Comparison of ENCODE assay signal across 8 cellular contexts in genomic region chr14:24160499-24160849, GRCh38. TPM values are rescaled to one million over a fixed set of nuclear protein-coding genes. Genes with fewer than 3 reads are reported as not detected.
DNase-seq lines count a peak whose midpoint lies in the region; ATAC-seq, FAIRE-seq and TF ChIP-seq lines count a peak whose summit lies in the region.

No MANE protein-coding gene starts in this region.

- no peak overlapping the region for H3K4me2 ChIP-seq in mammary epithelial cell (ENCODE audit: insufficient read depth, low read depth, low read length)
- peak overlapping the region; percentile 9 for H3K4me2 ChIP-seq in GM12878 (ENCODE audit: control insufficient read depth, insufficient read depth)

- no peak for TF ChIP-seq CTCF in MCF 10A (IDR thresholded peaks at IDR 0.05; ENCODE audit: unreplicated experiment)
- no peak for TF ChIP-seq CTCF in mammary epithelial cell (conservative IDR thresholded peaks at IDR 0.05 in 1 of 2, IDR thresholded peaks at IDR 0.05 in 1 of 2; ENCODE audit: extremely low read depth in 1 of 2, insufficient read depth in 1 of 2, low read depth in 1 of 2, low read length in 2 of 2)
- TF ChIP-seq CTCF in GM12878 (IDR thresholded peaks at IDR 0.05 in 2 of 3, conservative IDR thresholded peaks at IDR 0.05 in 1 of 3; ENCODE audit: control insufficient read depth in 2 of 3, extremely low read depth in 1 of 3, insufficient read depth in 1 of 3, low read depth in 3 of 3, low read length in 3 of 3), result no peak
- no peak for TF ChIP-seq CTCF in vagina (IDR thresholded peaks at IDR 0.05)

- H3K4me3 ChIP-seq in mammary epithelial cell (replicated peaks in 1 of 3; ENCODE audit: insufficient read depth in 1 of 3, low read depth in 2 of 3, low read length in 3 of 3), result no peak overlapping the region
- no peak overlapping the region for H3K4me3 ChIP-seq in GM12878
- no peak overlapping the region for H3K4me3 ChIP-seq in muscle layer of colon (ENCODE audit: low read depth in 1 of 2, low read length in 2 of 2)
- peak overlapping the region in 1 of 2 donors; percentile 58 for H3K4me3 ChIP-seq in vagina

- H4K20me1 ChIP-seq in mammary epithelial cell (ENCODE audit: insufficient read depth, low read length) (no peaks in the 10 kb centered on the region), GM12878 (ENCODE audit: control insufficient read depth, insufficient read depth) (no peaks in the 10 kb centered on the region)

- peaks cover 75% of the 10 kb centered on the region for H3K36me3 Mint-ChIP-seq in MCF 10A (ENCODE audit: insufficient read depth, unreplicated experiment)

- no peak overlapping the region for H2AFZ ChIP-seq in mammary epithelial cell (ENCODE audit: low read depth, low read length)
- no peak overlapping the region; the same call in 1 of the 2 replicates for H2AFZ ChIP-seq in GM12878 (ENCODE audit: control insufficient read depth, low read depth, low read length)

- peak overlapping the region; percentile 88 for H3K4me3 Mint-ChIP-seq in MCF 10A (ENCODE audit: unreplicated experiment)

- BruUV-seq in MCF 10A (replicated peaks; lab: Mats Ljungman, UMichigan), result no TSS peak
- BruUV-seq in mammary epithelial cell (replicated peaks; lab: Mats Ljungman, UMichigan), result no TSS peak
- BruUV-seq in GM12878 (replicated peaks; lab: Mats Ljungman, UMichigan), result TSS peak; percentile 89

- no peak overlapping the region for H3K9ac ChIP-seq in mammary epithelial cell (ENCODE audit: insufficient read depth, low read length)
- peak overlapping the region; percentile 83 for H3K9ac ChIP-seq in GM12878 (ENCODE audit: control insufficient read depth, insufficient read depth, low read length)
- H3K9ac ChIP-seq in muscle layer of colon (ENCODE audit: low read length), result peak overlapping the region; percentile 91

- H3K79me2 ChIP-seq in mammary epithelial cell (ENCODE audit: insufficient read depth, low read length) (peaks cover 7% of the 10 kb centered on the region), GM12878 (ENCODE audit: control insufficient read depth, insufficient read depth, low read length) (peaks cover 43% of the 10 kb centered on the region)

- CTCF ChIA-PET in MCF 10A (lab: Yijun Ruan, JAX) (interaction anchor here (0.7 to 6.8 kb wide), 30 partner anchors 9 to 160 kb away, joined by 3 to 141 read pairs (median 4); partner anchors contain the start of genes CHMP4A, CIDEB, DCAF11 and IPO4), mammary epithelial cell (lab: Charles Lee; ENCODE audit: low non-redundant PET) (interaction anchor here (0.6 to 0.7 kb wide), 3 partner anchors 44 to 67 kb away, joined by 3 to 5 read pairs (median 5); partner anchors contain the start of gene PCK2), GM12878 (lab: Yijun Ruan, JAX) (interaction anchor here (0.8 to 4.2 kb wide), 32 partner anchors 10 to 529 kb away, joined by 3 to 63 read pairs (median 6); partner anchors contain the start of genes CARMIL3, CHMP4A, CIDEB and DCAF11)

- no peak overlapping the region for H3K27ac Mint-ChIP-seq in MCF 10A (ENCODE audit: low read depth, unreplicated experiment)

- RAD21 ChIA-PET in GM12878 (lab: Charles Lee; ENCODE audit: unreplicated experiment), result interaction anchor here (0.8 to 4.5 kb wide), 23 partner anchors 10 to 148 kb away, joined by 3 to 60 read pairs (median 11); partner anchors contain the start of genes CHMP4A, CIDEB, DCAF11 and EMC9

- H3K27ac ChIP-seq in mammary epithelial cell (ENCODE audit: insufficient read depth, low read depth, low read length), result no peak overlapping the region
- peak overlapping the region; percentile 96 for H3K27ac ChIP-seq in GM12878 (ENCODE audit: control insufficient read depth, insufficient read depth)
- peak overlapping the region; percentile 94 for H3K27ac ChIP-seq in muscle layer of colon (ENCODE audit: low read depth, low read length)
- peak overlapping the region; percentile 95 for H3K27ac ChIP-seq in vagina

- POLR2A ChIA-PET in MCF 10A (lab: Yijun Ruan, JAX), result interaction anchor here (0.7 to 3.7 kb wide), 8 partner anchors 9 to 73 kb away, joined by 3 to 30 read pairs (median 10); partner anchors contain the start of genes DCAF11, EMC9, GMPR2 and IPO4
- POLR2A ChIA-PET in GM12878 (lab: Charles Lee), result interaction anchor here (1.0 to 4.8 kb wide), 19 partner anchors 10 to 139 kb away, joined by 4 to 99 read pairs (median 14); partner anchors contain the start of genes CHMP4A, DCAF11, DHRS1 and EMC9

- peaks cover 16% of the 10 kb centered on the region for H3K36me3 ChIP-seq in mammary epithelial cell (ENCODE audit: insufficient read depth, low read length)
- peaks cover 39 to 47% of the 10 kb centered on the region in 2 experiments for H3K36me3 ChIP-seq in GM12878 (ENCODE audit: control insufficient read depth in 2 of 2, insufficient read depth in 2 of 2, low read length in 1 of 2)
- H3K36me3 ChIP-seq in muscle layer of colon (ENCODE audit: insufficient read depth, low read length), result peaks cover 65% of the 10 kb centered on the region
- H3K36me3 ChIP-seq in vagina, result peaks cover 0 to 59% of the 10 kb centered on the region in 2 donors

- TF ChIP-seq POLR2A in GM12878 (IDR thresholded peaks at IDR 0.05; ENCODE audit: low read depth, low read length) (no peak), vagina (IDR thresholded peaks at IDR 0.05) (no peak)

- SMC1A ChIA-PET in GM12878 (lab: Charles Lee; ENCODE audit: uncharacterized antibody, unreplicated experiment), result interaction anchor here (0.7 to 4.9 kb wide), 21 partner anchors 9 to 147 kb away, joined by 3 to 54 read pairs (median 9); partner anchors contain the start of genes CIDEB, DCAF11, DHRS1 and EMC9

- H3K27me3 ChIP-seq in mammary epithelial cell (ENCODE audit: insufficient read depth, low read length) (no peaks in the 10 kb centered on the region), GM12878 (replicated peaks in 1 of 2; ENCODE audit: control insufficient read depth in 2 of 2, insufficient read depth in 2 of 2, low read length in 1 of 2) (no peaks in the 10 kb centered on the region), muscle layer of colon (ENCODE audit: control insufficient read depth in 1 of 2, insufficient read depth in 2 of 2, low read length in 2 of 2) (no peaks in the 10 kb centered on the region), vagina (no peaks in the 10 kb centered on the region)

- intact Hi-C loops in MCF 10A (cut with micrococcal nuclease) (loop anchor here (2.0 to 5.0 kb wide), 3 partner anchors 14 to 146 kb away; partner anchors contain the start of genes PCK2, PSME2 and RNF31), mammary epithelial cell (cut with micrococcal nuclease) (loop anchor here (2.0 kb wide), 1 partner anchor 14 kb away; the partner anchor contains the start of genes PSME2 and RNF31), GM12878 (cut with micrococcal nuclease; ENCODE audit: unreplicated experiment) (loop anchor here (1.0 kb wide), 1 partner anchor 53 kb away; the partner anchor contains the start of gene CHMP4A), vagina (cut with DNase I) (no loop called here)

- in situ Hi-C loops in mammary epithelial cell (cut with MboI; ENCODE audit: low sequenced_read_pairs in 2 of 2), result loop anchor here in 1 of 2 donors (5.0 kb wide), 1 partner anchor 148 kb away; no protein-coding TSS in a partner anchor
- in situ Hi-C loops in GM12878 (cut with MboI), result no loop called here

- peaks cover 9% of the 10 kb centered on the region for H3K4me1 ChIP-seq in mammary epithelial cell (ENCODE audit: insufficient read depth, low read length)
- H3K4me1 ChIP-seq in GM12878 (ENCODE audit: control insufficient read depth, insufficient read depth, low read length), result peaks cover 37% of the 10 kb centered on the region
- H3K4me1 ChIP-seq in muscle layer of colon (ENCODE audit: insufficient read depth, low read length), result peaks cover 26% of the 10 kb centered on the region
- H3K4me1 ChIP-seq in vagina, result peaks cover 38% of the 10 kb centered on the region

- no peak for DNase-seq in MCF 10A (ENCODE audit: unreplicated experiment)
- no peak for DNase-seq in mammary epithelial cell
- no peak for DNase-seq in GM12878 (ENCODE audit: low read depth, low spot score)
- no peak for DNase-seq in vagina (ENCODE audit: extremely low spot score in 2 of 2)
- no peak for DNase-seq in RPMI8226
- DNase-seq in iPS-NIHi11 (ENCODE audit: low spot score), result no peak

- FAIRE-seq in GM12878 (lab: Jason Lieb, UNC), result no peak

- ATAC-seq in GM12878, result no peak
- no peak for ATAC-seq in GM21786 (IDR thresholded peaks at IDR 0.05; ENCODE audit: unreplicated experiment)

- H3K9me3 ChIP-seq in mammary epithelial cell (replicated peaks; ENCODE audit: insufficient read depth, low read length) (no peaks in the 10 kb centered on the region), GM12878 (replicated peaks; ENCODE audit: control insufficient read depth, insufficient read depth, low read length) (no peaks in the 10 kb centered on the region), muscle layer of colon (ENCODE audit: low read length) (no peaks in the 10 kb centered on the region), vagina (no peaks in the 10 kb centered on the region)

- 97% methylated on average over 3 of the region's 4 CpGs for WGBS in mammary epithelial cell (ENCODE audit: low coverage, missing lambda C conversion rate)
- 84% methylated on average over 4 of the region's 4 CpGs for WGBS in GM12878 (ENCODE audit: insufficient coverage, insufficient replicate concordance, low lambda C conversion rate, missing lambda C conversion rate)

- dilution Hi-C loops in mammary epithelial cell (cut with HindIII; ENCODE audit: low sequenced_read_pairs), result no loop called here

- no peak for TF ChIP-seq EP300 in GM12878 (IDR thresholded peaks at IDR 0.05; ENCODE audit: borderline replicate concordance in 1 of 2, control insufficient read depth in 1 of 2, low read depth in 2 of 2, low read length in 2 of 2)

- no peaks in the 10 kb centered on the region for H3K9me3 Mint-ChIP-seq in MCF 10A (ENCODE audit: unreplicated experiment)

- H3K4me1 Mint-ChIP-seq in MCF 10A (ENCODE audit: insufficient read depth, unreplicated experiment), result peaks cover 11% of the 10 kb centered on the region

- TF ChIP-seq RAD21 in GM12878 (IDR thresholded peaks at IDR 0.05; ENCODE audit: insufficient read depth, low read depth, low read length), result no peak

- no peaks in the 10 kb centered on the region for H3K27me3 Mint-ChIP-seq in MCF 10A (ENCODE audit: insufficient read depth, unreplicated experiment)

RNA-seq across cellular contexts. Expression of gene IRF9, which starts 0.6 kb away (rescaled TPM):
- 13.6 and 23.8 TPM in 2 replicates for total RNA-seq in MCF 10A (2022)
- total RNA-seq in mammary epithelial cell, result 10 to 100 TPM; 43.0 to 45.7 TPM
- polyA plus RNA-seq in mammary epithelial cell, result 17.9 TPM
- 43.8 TPM for polyA minus RNA-seq in mammary epithelial cell
- total RNA-seq in GM12878 (2013; cell fraction: nucleolus; rRNA removed), result 255 and 261 TPM in 2 replicates
- total RNA-seq in GM12878 (2014; rRNA removed), result 141 and 151 TPM in 2 replicates
- total RNA-seq in GM12878 (2014; rRNA removed; fragmentation: Illumina TruSeq; extraction: Trizol), result 121 and 124 TPM in 2 replicates
- total RNA-seq in GM12878 (2021), result 146 and 161 TPM in 2 replicates
- polyA plus RNA-seq in GM12878 (2011; ENCODE audit: low read depth), result 154 TPM
- 210 and 234 TPM in 2 replicates for polyA plus RNA-seq in GM12878 (2011; rRNA removed)
- 205 and 219 TPM in 2 replicates for polyA plus RNA-seq in GM12878 (2011; cell fraction: cytosol; rRNA removed)
- polyA plus RNA-seq in GM12878 (2011; cell fraction: nucleus; rRNA removed), result 650 and 948 TPM in 2 replicates
- polyA plus RNA-seq in GM12878 (2012), result 168 and 212 TPM in 2 replicates
- 140 and 192 TPM in 2 replicates for polyA plus RNA-seq in GM12878 (2014; fragmentation: Illumina TruSeq; extraction: Trizol)
- polyA plus RNA-seq in GM12878 (2014; fragmentation: Nextera tagmentation; extraction: Ambion mirVana), result 10 to 100 TPM; 47.6 to 58.7 TPM
- 184 and 187 TPM in 2 replicates for polyA plus RNA-seq in GM12878 (2014; rRNA removed)
- 100 to 1,000 TPM; 172 to 180 TPM for polyA plus RNA-seq in GM12878 (2016; fragmentation: Nextera tagmentation; extraction: Ambion mirVana)
- polyA minus RNA-seq in GM12878 (2011; rRNA and poly(A)+ RNA removed), result 228 and 269 TPM in 2 replicates
- 74.4 and 101 TPM in 2 replicates for polyA minus RNA-seq in GM12878 (2011; cell fraction: cytosol; rRNA and poly(A)+ RNA removed)
- polyA minus RNA-seq in GM12878 (2011; cell fraction: nucleus; rRNA and poly(A)+ RNA removed), result 134 and 217 TPM in 2 replicates
- total RNA-seq in vagina, result 55.0 TPM

RNA-seq across cellular contexts. Expression of gene REC8, which starts 11.4 kb away (rescaled TPM):
- total RNA-seq in MCF 10A (2022), result 6.1 and 12.1 TPM in 2 replicates
- total RNA-seq in mammary epithelial cell, result 10 to 100 TPM in 1 of 2 donors, 1 to 10 TPM in 1; 2.7 to 15.0 TPM
- polyA plus RNA-seq in mammary epithelial cell, result 1.9 TPM
- 6.5 TPM for polyA minus RNA-seq in mammary epithelial cell
- 37.9 and 43.0 TPM in 2 replicates for total RNA-seq in GM12878 (2013; cell fraction: nucleolus; rRNA removed)
- 24.8 and 28.0 TPM in 2 replicates for total RNA-seq in GM12878 (2014; rRNA removed)
- 12.3 and 13.1 TPM in 2 replicates for total RNA-seq in GM12878 (2014; rRNA removed; fragmentation: Illumina TruSeq; extraction: Trizol)
- total RNA-seq in GM12878 (2021), result 68.3 and 76.9 TPM in 2 replicates
- 62.4 TPM for polyA plus RNA-seq in GM12878 (2011; ENCODE audit: low read depth)
- polyA plus RNA-seq in GM12878 (2011; rRNA removed), result 7.6 and 11.2 TPM in 2 replicates
- 7.0 and 7.3 TPM in 2 replicates for polyA plus RNA-seq in GM12878 (2011; cell fraction: cytosol; rRNA removed)
- 129 and 145 TPM in 2 replicates for polyA plus RNA-seq in GM12878 (2011; cell fraction: nucleus; rRNA removed)
- polyA plus RNA-seq in GM12878 (2012), result 45.5 and 78.2 TPM in 2 replicates
- polyA plus RNA-seq in GM12878 (2014; fragmentation: Illumina TruSeq; extraction: Trizol), result 19.7 and 30.3 TPM in 2 replicates
- 1 to 10 TPM; 4.2 to 9.6 TPM for polyA plus RNA-seq in GM12878 (2014; fragmentation: Nextera tagmentation; extraction: Ambion mirVana)
- 53.1 and 62.7 TPM in 2 replicates for polyA plus RNA-seq in GM12878 (2014; rRNA removed)
- polyA plus RNA-seq in GM12878 (2016; fragmentation: Nextera tagmentation; extraction: Ambion mirVana), result 10 to 100 TPM; 50.3 to 50.5 TPM
- 4.3 and 9.2 TPM in 2 replicates for polyA minus RNA-seq in GM12878 (2011; rRNA and poly(A)+ RNA removed)
- 1.7 and 10.0 TPM in 2 replicates for polyA minus RNA-seq in GM12878 (2011; cell fraction: cytosol; rRNA and poly(A)+ RNA removed)
- polyA minus RNA-seq in GM12878 (2011; cell fraction: nucleus; rRNA and poly(A)+ RNA removed), result 21.2 and 29.4 TPM in 2 replicates
- 5.9 TPM for total RNA-seq in vagina

RNA-seq across cellular contexts. Expression of gene RNF31, which starts 13.2 kb away (rescaled TPM):
- total RNA-seq in MCF 10A (2022) (62.2 and 67.4 TPM in 2 replicates), mammary epithelial cell (10 to 100 TPM; 35.3 to 52.1 TPM), GM12878 (2014; rRNA removed) (69.5 and 73.5 TPM in 2 replicates), GM12878 (2014; rRNA removed; fragmentation: Illumina TruSeq; extraction: Trizol) (27.2 and 29.6 TPM in 2 replicates), GM12878 (2021) (87.0 and 92.7 TPM in 2 replicates), vagina (87.9 TPM)
- polyA plus RNA-seq in mammary epithelial cell (14.4 TPM), GM12878 (2011; rRNA removed) (12.3 and 20.8 TPM in 2 replicates), GM12878 (2014; fragmentation: Illumina TruSeq; extraction: Trizol) (29.8 and 47.1 TPM in 2 replicates), GM12878 (2014; fragmentation: Nextera tagmentation; extraction: Ambion mirVana) (10 to 100 TPM in 1 of 2 experiments, 1 to 10 TPM in 1; 8.5 to 19.0 TPM), GM12878 (2014; rRNA removed) (61.8 and 66.7 TPM in 2 replicates), GM12878 (2016; fragmentation: Nextera tagmentation; extraction: Ambion mirVana) (10 to 100 TPM; 56.9 to 72.7 TPM)
- 189 TPM for polyA minus RNA-seq in mammary epithelial cell
- 123 and 142 TPM in 2 replicates for total RNA-seq in GM12878 (2013; cell fraction: nucleolus; rRNA removed)
- polyA plus RNA-seq in GM12878 (2011; ENCODE audit: low read depth), result 31.8 TPM
- polyA plus RNA-seq in GM12878 (2011; cell fraction: cytosol; rRNA removed), result 23.5 and 29.2 TPM in 2 replicates
- 104 and 183 TPM in 2 replicates for polyA plus RNA-seq in GM12878 (2011; cell fraction: nucleus; rRNA removed)
- polyA plus RNA-seq in GM12878 (2012), result 52.3 and 84.3 TPM in 2 replicates
- polyA minus RNA-seq in GM12878 (2011; rRNA and poly(A)+ RNA removed), result 52.4 and 72.1 TPM in 2 replicates
- 15.9 and 20.8 TPM in 2 replicates for polyA minus RNA-seq in GM12878 (2011; cell fraction: cytosol; rRNA and poly(A)+ RNA removed)
- polyA minus RNA-seq in GM12878 (2011; cell fraction: nucleus; rRNA and poly(A)+ RNA removed), result 63.3 and 133 TPM in 2 replicates

RNA-seq across cellular contexts. Expression of gene PSME2, which starts 14.1 kb away (rescaled TPM):
- 134 and 135 TPM in 2 replicates for total RNA-seq in MCF 10A (2022)
- 10 to 100 TPM; 33.7 to 96.3 TPM for total RNA-seq in mammary epithelial cell
- 99.2 TPM for polyA plus RNA-seq in mammary epithelial cell
- polyA minus RNA-seq in mammary epithelial cell, result 61.9 TPM
- 107 and 115 TPM in 2 replicates for total RNA-seq in GM12878 (2013; cell fraction: nucleolus; rRNA removed)
- total RNA-seq in GM12878 (2014; rRNA removed), result 861 and 965 TPM in 2 replicates
- total RNA-seq in GM12878 (2014; rRNA removed; fragmentation: Illumina TruSeq; extraction: Trizol), result 713 and 731 TPM in 2 replicates
- 554 and 559 TPM in 2 replicates for total RNA-seq in GM12878 (2021)
- polyA plus RNA-seq in GM12878 (2011; ENCODE audit: low read depth), result 477 TPM
- polyA plus RNA-seq in GM12878 (2011; rRNA removed), result 409 and 510 TPM in 2 replicates
- 329 and 453 TPM in 2 replicates for polyA plus RNA-seq in GM12878 (2011; cell fraction: cytosol; rRNA removed)
- 907 and 945 TPM in 2 replicates for polyA plus RNA-seq in GM12878 (2011; cell fraction: nucleus; rRNA removed)
- polyA plus RNA-seq in GM12878 (2012), result 335 and 418 TPM in 2 replicates
- polyA plus RNA-seq in GM12878 (2014; fragmentation: Illumina TruSeq; extraction: Trizol), result 828 and 873 TPM in 2 replicates
- 1,000 to 10,000 TPM; 3,045 to 3,542 TPM for polyA plus RNA-seq in GM12878 (2014; fragmentation: Nextera tagmentation; extraction: Ambion mirVana)
- 862 and 900 TPM in 2 replicates for polyA plus RNA-seq in GM12878 (2014; rRNA removed)
- 1,000 to 10,000 TPM; 1,453 to 1,543 TPM for polyA plus RNA-seq in GM12878 (2016; fragmentation: Nextera tagmentation; extraction: Ambion mirVana)
- polyA minus RNA-seq in GM12878 (2011; rRNA and poly(A)+ RNA removed), result 154 and 207 TPM in 2 replicates
- 61.7 and 82.5 TPM in 2 replicates for polyA minus RNA-seq in GM12878 (2011; cell fraction: cytosol; rRNA and poly(A)+ RNA removed)
- 139 and 176 TPM in 2 replicates for polyA minus RNA-seq in GM12878 (2011; cell fraction: nucleus; rRNA and poly(A)+ RNA removed)
- total RNA-seq in vagina, result 131 TPM

RNA-seq across cellular contexts. Expression of gene EMC9, which starts 19.1 kb away (rescaled TPM):
- 49.2 and 49.9 TPM in 2 replicates for total RNA-seq in MCF 10A (2022)
- total RNA-seq in mammary epithelial cell, result 10 to 100 TPM in 1 of 2 donors, 1 to 10 TPM in 1; 9.0 to 20.5 TPM
- 19.6 TPM for polyA plus RNA-seq in mammary epithelial cell
- polyA minus RNA-seq in mammary epithelial cell, result 1.8 TPM
- total RNA-seq in GM12878 (2013; cell fraction: nucleolus; rRNA removed), result 25.2 and 28.8 TPM in 2 replicates
- 39.5 and 42.6 TPM in 2 replicates for total RNA-seq in GM12878 (2014; rRNA removed)
- total RNA-seq in GM12878 (2014; rRNA removed; fragmentation: Illumina TruSeq; extraction: Trizol), result 15.8 and 20.2 TPM in 2 replicates
- total RNA-seq in GM12878 (2021), result 40.9 and 45.7 TPM in 2 replicates
- polyA plus RNA-seq in GM12878 (2011; ENCODE audit: low read depth), result 14.2 TPM
- 11.6 and 18.1 TPM in 2 replicates for polyA plus RNA-seq in GM12878 (2011; rRNA removed)
- 26.8 and 41.6 TPM in 2 replicates for polyA plus RNA-seq in GM12878 (2011; cell fraction: cytosol; rRNA removed)
- polyA plus RNA-seq in GM12878 (2011; cell fraction: nucleus; rRNA removed), result 89.7 and 93.0 TPM in 2 replicates
- 32.5 and 36.2 TPM in 2 replicates for polyA plus RNA-seq in GM12878 (2012)
- polyA plus RNA-seq in GM12878 (2014; fragmentation: Illumina TruSeq; extraction: Trizol), result 10.6 and 15.3 TPM in 2 replicates
- 10 to 100 TPM; 15.5 to 17.8 TPM for polyA plus RNA-seq in GM12878 (2014; fragmentation: Nextera tagmentation; extraction: Ambion mirVana)
- polyA plus RNA-seq in GM12878 (2014; rRNA removed), result 44.7 and 46.2 TPM in 2 replicates
- 10 to 100 TPM; 51.0 to 60.5 TPM for polyA plus RNA-seq in GM12878 (2016; fragmentation: Nextera tagmentation; extraction: Ambion mirVana)
- 18.3 and 23.2 TPM in 2 replicates for polyA minus RNA-seq in GM12878 (2011; rRNA and poly(A)+ RNA removed)
- polyA minus RNA-seq in GM12878 (2011; cell fraction: cytosol; rRNA and poly(A)+ RNA removed), result 6.7 and 11.8 TPM in 2 replicates
- 22.5 and 30.4 TPM in 2 replicates for polyA minus RNA-seq in GM12878 (2011; cell fraction: nucleus; rRNA and poly(A)+ RNA removed)
- total RNA-seq in vagina, result 23.8 TPM
